ENCODE assay signal across 18 cellular contexts in the genomic region with DNA sequence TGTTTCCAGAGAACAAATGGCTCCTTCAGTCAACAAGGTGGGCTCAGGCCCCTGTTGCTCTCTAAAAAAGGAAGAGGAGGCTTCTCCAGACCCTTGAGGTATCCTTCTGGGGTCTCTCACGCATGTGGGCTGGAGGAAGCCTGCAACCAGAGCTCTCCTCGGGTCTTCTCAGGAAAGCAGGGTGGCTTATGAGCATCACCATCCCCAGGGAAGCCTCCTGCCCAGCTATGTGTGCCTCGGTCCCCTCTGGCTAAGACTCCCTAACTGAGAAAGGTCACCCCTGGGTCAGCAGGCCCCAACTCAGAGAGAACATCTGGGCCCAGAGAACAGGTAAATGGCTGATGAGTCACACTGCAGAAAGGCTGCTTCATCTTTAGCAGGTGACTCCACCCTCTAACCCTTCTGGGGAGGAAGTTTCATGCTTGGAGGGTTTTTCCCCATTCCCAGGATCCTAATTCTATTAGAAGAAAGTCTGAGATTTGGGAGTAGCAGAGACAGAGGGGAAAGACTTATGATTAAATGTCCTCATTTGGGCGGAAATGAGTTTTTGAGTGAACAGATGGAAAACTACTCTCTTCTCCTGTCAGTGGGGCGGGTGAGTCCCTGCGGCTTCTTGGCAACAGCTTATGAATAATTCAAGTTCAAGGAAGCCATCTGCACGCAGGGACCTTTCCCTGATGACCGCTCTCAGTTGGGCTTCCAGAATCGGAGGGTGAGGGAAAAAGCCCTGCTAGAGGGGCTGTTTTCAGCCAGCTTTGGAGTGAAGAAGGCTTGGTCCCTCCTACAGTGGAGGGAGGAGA. TPM values are rescaled to one million over a fixed set of nuclear protein-coding genes. Genes with fewer than 3 reads are reported as not detected.
DNase-seq lines count a peak whose midpoint lies in the region; ATAC-seq and TF ChIP-seq lines count a peak whose summit lies in the region.
"Had no signal": no experiment of that assay in that cellular context is flagged by ENCODE, and none has a peak within 500 bp of the region (broad histone marks: within the 10 kb centered on the region; RNA-seq: fewer than 3 reads in every experiment).

No MANE protein-coding gene starts in this region.

- H3K9ac ChIP-seq in GM23248: no peak overlapping the region

- intact Hi-C loops in left cardiac atrium (cut with DNase I): no loop called here
- intact Hi-C loops in gastrocnemius medialis (cut with DNase I; ENCODE audit: low total_unique reads): no loop called here
- intact Hi-C loops in left lung (cut with DNase I): no loop called here

- no peaks in the 10 kb centered on the region for H3K27me3 ChIP-seq in GM23248 (replicated peaks; ENCODE audit: insufficient read depth)
- H3K27me3 ChIP-seq in gastrocnemius medialis: no peaks in the 10 kb centered on the region
- H3K27me3 ChIP-seq in left lung: no peaks in the 10 kb centered on the region
- H3K27me3 ChIP-seq: SJSA1 had no signal

- peaks cover 14% of the 10 kb centered on the region for H3K4me1 ChIP-seq in GM23248 (ENCODE audit: insufficient read depth)
- H3K4me1 ChIP-seq in gastrocnemius medialis: peaks cover 11 to 14% of the 10 kb centered on the region in 2 donors
- no peaks in the 10 kb centered on the region for H3K4me1 ChIP-seq in left lung
- H3K4me1 ChIP-seq: prostate gland, SJSA1 had no signal

- no peak for TF ChIP-seq POLR2A in gastrocnemius medialis (IDR thresholded peaks at IDR 0.05)

- no peaks in the 10 kb centered on the region for H3K9me2 ChIP-seq in GM23248 (ENCODE audit: insufficient read depth)

- peak; percentile 25 for DNase-seq in GM23248
- peak; percentile 86 for DNase-seq in cerebellar cortex (ENCODE audit: low spot score)
- DNase-seq in left cardiac atrium: no peak
- DNase-seq in gastrocnemius medialis: no peak
- no peak for DNase-seq in activated T-cell treated with anti-CD3 and anti-CD28 coated beads, Interleukin-2, amount 50 U/mL, for 72 hours
- no peak for DNase-seq in left lung
- DNase-seq in HuH-7.5 (ENCODE audit: low spot score): no peak
- DNase-seq: activated naive CD4-positive, alpha-beta T cell treated with Interleukin-2 at 50 U/mL for 16 hours; CD8-positive, alpha-beta memory T cell; hypothalamus; Karpas-422; NCI-H1092 treated with DMSO at 0.1 percent for 48 hours; PC-9; stimulated activated CD4-positive, alpha-beta T cell treated with anti-CD3 and anti-CD28 coated beads, Interleukin-4, amount 100 ng/mL, for 4 hours; WERI-Rb-1 had no signal

- no peaks in the 10 kb centered on the region for H3K36me3 Mint-ChIP-seq in activated T-cell treated with anti-CD3 and anti-CD28 coated beads, Interleukin-2, amount 50 U/mL, for 72 hours (ENCODE audit: insufficient read depth in 2 of 2)

- H3K79me2 ChIP-seq in GM23248 (ENCODE audit: insufficient read depth): no peaks in the 10 kb centered on the region

- H3K27me3 Mint-ChIP-seq in activated T-cell treated with anti-CD3 and anti-CD28 coated beads, Interleukin-2, amount 50 U/mL, for 72 hours (ENCODE audit: low read depth): peaks cover 14% of the 10 kb centered on the region

- ATAC-seq in left cardiac atrium: peak; percentile 22 to 28
- peak in 1 of 2 donors; percentile 40 for ATAC-seq in gastrocnemius medialis
- no peak for ATAC-seq in activated T-cell treated with anti-CD3 and anti-CD28 coated beads, Interleukin-2, amount 50 U/mL, for 72 hours (replicated peaks in 1 of 2)
- ATAC-seq in left lung: no peak

- no peaks in the 10 kb centered on the region for H3K4me1 Mint-ChIP-seq in activated T-cell treated with anti-CD3 and anti-CD28 coated beads, Interleukin-2, amount 50 U/mL, for 72 hours (ENCODE audit: low read depth)
- H3K4me1 Mint-ChIP-seq: CD8-positive, alpha-beta memory T cell had no signal

- no peak overlapping the region for H3K4me2 ChIP-seq in GM23248 (ENCODE audit: unreplicated experiment)
- H3K4me2 ChIP-seq: PC-9 had no signal

- H3K27ac ChIP-seq in GM23248: peak overlapping the region; percentile 14; the same call in 1 of the 2 replicates
- peak overlapping the region; percentile 24 to 62 (median 54) for H3K27ac ChIP-seq in gastrocnemius medialis
- H3K27ac ChIP-seq in left lung: no peak overlapping the region
- H3K27ac ChIP-seq: PC-9, prostate gland, SJSA1, WERI-Rb-1 had no signal

- 56 to 68% methylated on average over 9 of the region's 9 CpGs for WGBS in GM23248 (ENCODE audit: low coverage in 1 of 2, low lambda C conversion rate in 2 of 2, missing lambda C conversion rate in 2 of 2), 2 experiments

- no peak overlapping the region for H2AFZ ChIP-seq in GM23248
- H2AFZ ChIP-seq: PC-9 had no signal

- in situ Hi-C loops in GM23248 (cut with MboI): no loop called here
- in situ Hi-C loops in gastrocnemius medialis (cut with MboI; ENCODE audit: low sequenced_read_pairs in 4 of 4): loop anchor here in 1 of 4 donors (10.0 kb wide), 1 partner anchor 126 kb away; no protein-coding TSS in a partner anchor

- H3K27ac Mint-ChIP-seq in activated T-cell treated with anti-CD3 and anti-CD28 coated beads, Interleukin-2, amount 50 U/mL, for 72 hours: no peak overlapping the region
- H3K27ac Mint-ChIP-seq: mesothelial cell of epicardium had no signal

- H3K4me3 ChIP-seq in GM23248: no peak overlapping the region
- H3K4me3 ChIP-seq in gastrocnemius medialis: no peak overlapping the region
- no peak overlapping the region for H3K4me3 ChIP-seq in left lung
- H3K4me3 ChIP-seq: PC-9, prostate gland, SJSA1 had no signal

- peaks cover 0 to 1% of the 10 kb centered on the region in 2 donors for H3K9me3 Mint-ChIP-seq in activated T-cell treated with anti-CD3 and anti-CD28 coated beads, Interleukin-2, amount 50 U/mL, for 72 hours
- H3K9me3 Mint-ChIP-seq: CD8-positive, alpha-beta memory T cell had no signal

- H3K9me3 ChIP-seq in GM23248 (ENCODE audit: low read depth): no peaks in the 10 kb centered on the region
- no peaks in the 10 kb centered on the region for H3K9me3 ChIP-seq in gastrocnemius medialis
- no peaks in the 10 kb centered on the region for H3K9me3 ChIP-seq in left lung
- H3K9me3 ChIP-seq: prostate gland had no signal

- H3F3A ChIP-seq in GM23248 (ENCODE audit: insufficient read depth): peaks cover 98% of the 10 kb centered on the region

- H4K20me1 ChIP-seq in GM23248 (ENCODE audit: insufficient read depth): no peaks in the 10 kb centered on the region

- H3K36me3 ChIP-seq in GM23248 (ENCODE audit: low read depth) (peaks cover 14% of the 10 kb centered on the region; the same call in 1 of the 2 replicates), gastrocnemius medialis (no peaks in the 10 kb centered on the region), left lung (no peaks in the 10 kb centered on the region)
- H3K36me3 ChIP-seq: prostate gland, SJSA1, WERI-Rb-1 had no signal

- no peak overlapping the region for H3K4me3 Mint-ChIP-seq in activated T-cell treated with anti-CD3 and anti-CD28 coated beads, Interleukin-2, amount 50 U/mL, for 72 hours
- H3K4me3 Mint-ChIP-seq: CD8-positive, alpha-beta memory T cell; mesothelial cell of epicardium had no signal

- TF ChIP-seq CTCF in gastrocnemius medialis (IDR thresholded peaks at IDR 0.05 in 4 of 5, conservative IDR thresholded peaks at IDR 0.05 in 1 of 5) (no peak), left lung (IDR thresholded peaks at IDR 0.05) (no peak)

RNA-seq across cellular contexts. Expression of a gene that starts 41.9 kb away (rescaled TPM):
- 7,109 and 7,351 TPM in 2 replicates for total RNA-seq in GM23248 (2014; rRNA removed; shearing (Covaris generic))
- polyA plus RNA-seq in GM23248 (2016; fragmentation: Nextera tagmentation; extraction: Ambion mirVana): 7,159 and 7,358 TPM in 2 replicates
- total RNA-seq in left cardiac atrium (100 to 1,000 TPM in 1 of 2 donors, 10 to 100 TPM in 1; 79.7 to 130 TPM), gastrocnemius medialis (10 to 100 TPM; 38.4 to 48.0 (median 40.0) TPM), left lung (100 to 1,000 TPM; 151 to 222 TPM)
- total RNA-seq in activated T-cell treated with anti-CD3 and anti-CD28 coated beads, Interleukin-2, amount 50 U/mL, for 72 hours: not detected

Comparison
In these comparisons a context has a peak if more than half of its experiments do, and no peak if none do; other contexts are left out.
1. DNase-seq: peak in GM23248 (single experiment) and cerebellar cortex (single experiment); none in left cardiac atrium (single experiment), gastrocnemius medialis (0 of 2), activated T-cell treated with anti-CD3 and anti-CD28 coated beads, Interleukin-2, amount 50 U/mL, for 72 hours (0 of 2), left lung (0 of 2) and HuH-7.5 (single experiment).
2. H3K27ac ChIP-seq: peak in GM23248 (single experiment) and gastrocnemius medialis (4 of 4); none in left lung (0 of 2).
3. ATAC-seq: peak in left cardiac atrium (2 of 2); none in activated T-cell treated with anti-CD3 and anti-CD28 coated beads, Interleukin-2, amount 50 U/mL, for 72 hours (0 of 2) and left lung (single experiment).
4. RNA of a gene that starts 41.9 kb away (total RNA-seq): 7,109 to 7,351 TPM in GM23248; 151 to 222 TPM in left lung, 79.7 to 130 TPM in left cardiac atrium, 38.4 to 48.0 TPM in gastrocnemius medialis and not detected in activated T-cell treated with anti-CD3 and anti-CD28 coated beads, Interleukin-2, amount 50 U/mL, for 72 hours; every median in the first group is over 10 times any median in the second.